ENCODE assay signal across 8 cellular contexts in the genomic region with DNA sequence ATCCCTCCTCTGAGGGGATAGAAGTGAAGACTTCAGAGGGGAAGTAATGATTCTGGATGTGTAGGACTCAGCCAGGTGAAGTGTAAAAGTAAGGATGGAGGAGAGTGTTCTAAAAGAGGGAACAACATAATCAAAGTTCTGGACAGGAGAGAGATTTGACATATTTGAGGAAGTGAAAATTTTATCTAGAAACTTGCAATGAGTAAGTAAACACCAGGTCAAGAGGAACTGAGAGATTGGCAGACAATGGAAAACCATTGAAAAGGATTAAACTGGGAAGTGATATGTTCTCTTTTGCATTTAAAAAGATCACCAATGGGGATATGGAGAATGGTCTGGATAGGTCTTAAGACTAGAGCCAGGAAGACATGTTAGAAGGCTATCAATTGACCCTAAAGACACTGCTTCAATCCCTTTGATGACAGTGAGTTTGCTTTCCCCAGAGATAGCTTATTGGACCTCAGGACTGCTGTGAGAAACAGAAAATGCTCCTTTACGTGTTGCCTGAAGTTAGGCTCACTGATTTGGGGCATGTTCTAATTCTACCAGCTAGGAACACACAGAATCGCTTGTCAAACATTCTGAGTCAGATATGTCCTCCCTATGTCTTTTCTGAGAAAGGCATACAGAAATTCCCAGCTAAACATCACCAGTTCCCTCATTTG.
DNase-seq lines count a peak whose midpoint lies in the region; ATAC-seq and TF ChIP-seq lines count a peak whose summit lies in the region.

No MANE protein-coding gene starts in this region.

- no peaks in the 10 kb centered on the region for H3K27me3 Mint-ChIP-seq in activated CD4-positive, alpha-beta T cell treated with anti-CD3 and anti-CD28 coated beads, Interleukin-2, amount 10 ng/mL, durations not matched to agents 24 days and 14 days

- H3K9me3 ChIP-seq in spleen = no peaks in the 10 kb centered on the region

- TF ChIP-seq CTCF in spleen (IDR thresholded peaks at IDR 0.05 in 8 of 11, conservative IDR thresholded peaks at IDR 0.05 in 3 of 11) = no peak

- no peaks in the 10 kb centered on the region for H3K36me3 ChIP-seq in spleen

- H3K27ac ChIP-seq in spleen = peak overlapping the region in 7 of 8 donors; percentile 5 to 74 (median 49)

- no peak overlapping the region for H3K4me3 ChIP-seq in spleen

- peaks cover 62% of the 10 kb centered on the region for H3K4me1 Mint-ChIP-seq in activated CD4-positive, alpha-beta T cell treated with anti-CD3 and anti-CD28 coated beads, Interleukin-2, amount 10 ng/mL, durations not matched to agents 24 days and 14 days

- peaks cover 28% of the 10 kb centered on the region for H3K36me3 Mint-ChIP-seq in activated CD4-positive, alpha-beta T cell treated with anti-CD3 and anti-CD28 coated beads, Interleukin-2, amount 10 ng/mL, durations not matched to agents 24 days and 14 days (ENCODE audit: low read depth)

- intact Hi-C loops in activated CD4-positive, alpha-beta T cell treated with anti-CD3 and anti-CD28 coated beads, Interleukin-2, amount 10 ng/mL, durations not matched to agents 24 days and 14 days (cut with micrococcal nuclease) = loop anchor here (2.0 kb wide), 1 partner anchor 29 kb away; no protein-coding TSS in a partner anchor
- intact Hi-C loops in spleen (cut with DNase I; ENCODE audit: low total_unique reads) = no loop called here

- peak overlapping the region; percentile 17 for H3K27ac Mint-ChIP-seq in activated CD4-positive, alpha-beta T cell treated with anti-CD3 and anti-CD28 coated beads, Interleukin-2, amount 10 ng/mL, durations not matched to agents 24 days and 14 days

- TF ChIP-seq POLR2A in spleen (IDR thresholded peaks at IDR 0.05) = no peak
- TF ChIP-seq POLR2A in erythroblast (IDR thresholded peaks at IDR 0.05; ENCODE audit: low read length) = no peak

- peaks cover 12% of the 10 kb centered on the region for H3K9me3 Mint-ChIP-seq in activated CD4-positive, alpha-beta T cell treated with anti-CD3 and anti-CD28 coated beads, Interleukin-2, amount 10 ng/mL, durations not matched to agents 24 days and 14 days

- DNase-seq in activated CD4-positive, alpha-beta T cell treated with anti-CD3 and anti-CD28 coated beads, Interleukin-2, amount 10 ng/mL, durations not matched to agents 24 days and 14 days = no peak
- no peak for DNase-seq in activated CD4-positive, alpha-beta T cell treated with anti-CD3 and anti-CD28 coated beads for 4 hours
- peak; percentile 38 for DNase-seq in SKM-1 treated with dmso at 0.1 percent for 144 hours (lab: John Stamatoyannopoulos, UW; ENCODE audit: unreplicated experiment)
- no peak for DNase-seq in spleen
- DNase-seq in NCI-H446 treated with DMSO at 0.1 percent for 48 hours (lab: John Stamatoyannopoulos, UW) = no peak
- DNase-seq in cerebellar nuclear complex (lab: John Stamatoyannopoulos, UW) = no peak
- no peak for DNase-seq in erythroblast (lab: John Stamatoyannopoulos, UW)

- no peak overlapping the region for H3K4me3 Mint-ChIP-seq in activated CD4-positive, alpha-beta T cell treated with anti-CD3 and anti-CD28 coated beads, Interleukin-2, amount 10 ng/mL, durations not matched to agents 24 days and 14 days

- 74 to 87% (median 78%) methylated on average over 2 of the region's 2 CpGs for WGBS in spleen, 5 donors

- H3K4me1 ChIP-seq in spleen = peaks cover 27 to 85% (median 59%) of the 10 kb centered on the region in 6 donors

- no peaks in the 10 kb centered on the region for H3K27me3 ChIP-seq in spleen (replicated peaks in 1 of 7)

- peak; percentile 83 for ATAC-seq in HG02938 (IDR thresholded peaks at IDR 0.05; ENCODE audit: unreplicated experiment)
